2 cellular contexts compared by ENCODE assay signal in the genomic region with DNA sequence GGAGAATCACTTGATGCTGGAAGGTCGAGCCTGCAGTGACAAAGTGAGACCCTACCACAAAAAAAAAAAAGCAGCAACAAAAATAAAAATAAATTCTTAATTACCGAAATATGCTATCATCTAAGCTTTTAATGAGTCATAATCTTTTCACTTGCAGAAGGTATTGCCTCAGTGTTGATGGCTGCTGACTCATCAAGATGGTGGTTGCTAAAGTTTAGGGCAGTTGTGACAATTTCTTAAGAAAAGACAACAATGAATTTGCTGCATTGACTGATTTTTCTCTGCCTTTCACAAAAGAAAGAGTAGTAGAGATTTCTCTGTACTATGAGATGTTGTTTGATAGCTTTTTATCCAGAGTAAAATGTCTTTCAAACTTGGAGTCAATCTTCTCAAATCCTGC.
TF ChIP-seq lines count a peak whose summit lies in the region.

No MANE protein-coding gene starts in this region.

TF ChIP-seq in GM23338, 12 proteins besides CTCF, POLR2A, EP300 and RAD21 (continues in another document):
- TF ChIP-seq JUNB (IDR thresholded peaks at IDR 0.05; ENCODE audit: unreplicated experiment) = no peak
- TF ChIP-seq POLR2AphosphoS5 (IDR thresholded peaks at IDR 0.05; ENCODE audit: low read depth) = no peak
- TF ChIP-seq CREB1 (CRISPR knock-in tag; IDR thresholded peaks at IDR 0.05; ENCODE audit: low read depth) = no peak
- TF ChIP-seq, protein P1, sequence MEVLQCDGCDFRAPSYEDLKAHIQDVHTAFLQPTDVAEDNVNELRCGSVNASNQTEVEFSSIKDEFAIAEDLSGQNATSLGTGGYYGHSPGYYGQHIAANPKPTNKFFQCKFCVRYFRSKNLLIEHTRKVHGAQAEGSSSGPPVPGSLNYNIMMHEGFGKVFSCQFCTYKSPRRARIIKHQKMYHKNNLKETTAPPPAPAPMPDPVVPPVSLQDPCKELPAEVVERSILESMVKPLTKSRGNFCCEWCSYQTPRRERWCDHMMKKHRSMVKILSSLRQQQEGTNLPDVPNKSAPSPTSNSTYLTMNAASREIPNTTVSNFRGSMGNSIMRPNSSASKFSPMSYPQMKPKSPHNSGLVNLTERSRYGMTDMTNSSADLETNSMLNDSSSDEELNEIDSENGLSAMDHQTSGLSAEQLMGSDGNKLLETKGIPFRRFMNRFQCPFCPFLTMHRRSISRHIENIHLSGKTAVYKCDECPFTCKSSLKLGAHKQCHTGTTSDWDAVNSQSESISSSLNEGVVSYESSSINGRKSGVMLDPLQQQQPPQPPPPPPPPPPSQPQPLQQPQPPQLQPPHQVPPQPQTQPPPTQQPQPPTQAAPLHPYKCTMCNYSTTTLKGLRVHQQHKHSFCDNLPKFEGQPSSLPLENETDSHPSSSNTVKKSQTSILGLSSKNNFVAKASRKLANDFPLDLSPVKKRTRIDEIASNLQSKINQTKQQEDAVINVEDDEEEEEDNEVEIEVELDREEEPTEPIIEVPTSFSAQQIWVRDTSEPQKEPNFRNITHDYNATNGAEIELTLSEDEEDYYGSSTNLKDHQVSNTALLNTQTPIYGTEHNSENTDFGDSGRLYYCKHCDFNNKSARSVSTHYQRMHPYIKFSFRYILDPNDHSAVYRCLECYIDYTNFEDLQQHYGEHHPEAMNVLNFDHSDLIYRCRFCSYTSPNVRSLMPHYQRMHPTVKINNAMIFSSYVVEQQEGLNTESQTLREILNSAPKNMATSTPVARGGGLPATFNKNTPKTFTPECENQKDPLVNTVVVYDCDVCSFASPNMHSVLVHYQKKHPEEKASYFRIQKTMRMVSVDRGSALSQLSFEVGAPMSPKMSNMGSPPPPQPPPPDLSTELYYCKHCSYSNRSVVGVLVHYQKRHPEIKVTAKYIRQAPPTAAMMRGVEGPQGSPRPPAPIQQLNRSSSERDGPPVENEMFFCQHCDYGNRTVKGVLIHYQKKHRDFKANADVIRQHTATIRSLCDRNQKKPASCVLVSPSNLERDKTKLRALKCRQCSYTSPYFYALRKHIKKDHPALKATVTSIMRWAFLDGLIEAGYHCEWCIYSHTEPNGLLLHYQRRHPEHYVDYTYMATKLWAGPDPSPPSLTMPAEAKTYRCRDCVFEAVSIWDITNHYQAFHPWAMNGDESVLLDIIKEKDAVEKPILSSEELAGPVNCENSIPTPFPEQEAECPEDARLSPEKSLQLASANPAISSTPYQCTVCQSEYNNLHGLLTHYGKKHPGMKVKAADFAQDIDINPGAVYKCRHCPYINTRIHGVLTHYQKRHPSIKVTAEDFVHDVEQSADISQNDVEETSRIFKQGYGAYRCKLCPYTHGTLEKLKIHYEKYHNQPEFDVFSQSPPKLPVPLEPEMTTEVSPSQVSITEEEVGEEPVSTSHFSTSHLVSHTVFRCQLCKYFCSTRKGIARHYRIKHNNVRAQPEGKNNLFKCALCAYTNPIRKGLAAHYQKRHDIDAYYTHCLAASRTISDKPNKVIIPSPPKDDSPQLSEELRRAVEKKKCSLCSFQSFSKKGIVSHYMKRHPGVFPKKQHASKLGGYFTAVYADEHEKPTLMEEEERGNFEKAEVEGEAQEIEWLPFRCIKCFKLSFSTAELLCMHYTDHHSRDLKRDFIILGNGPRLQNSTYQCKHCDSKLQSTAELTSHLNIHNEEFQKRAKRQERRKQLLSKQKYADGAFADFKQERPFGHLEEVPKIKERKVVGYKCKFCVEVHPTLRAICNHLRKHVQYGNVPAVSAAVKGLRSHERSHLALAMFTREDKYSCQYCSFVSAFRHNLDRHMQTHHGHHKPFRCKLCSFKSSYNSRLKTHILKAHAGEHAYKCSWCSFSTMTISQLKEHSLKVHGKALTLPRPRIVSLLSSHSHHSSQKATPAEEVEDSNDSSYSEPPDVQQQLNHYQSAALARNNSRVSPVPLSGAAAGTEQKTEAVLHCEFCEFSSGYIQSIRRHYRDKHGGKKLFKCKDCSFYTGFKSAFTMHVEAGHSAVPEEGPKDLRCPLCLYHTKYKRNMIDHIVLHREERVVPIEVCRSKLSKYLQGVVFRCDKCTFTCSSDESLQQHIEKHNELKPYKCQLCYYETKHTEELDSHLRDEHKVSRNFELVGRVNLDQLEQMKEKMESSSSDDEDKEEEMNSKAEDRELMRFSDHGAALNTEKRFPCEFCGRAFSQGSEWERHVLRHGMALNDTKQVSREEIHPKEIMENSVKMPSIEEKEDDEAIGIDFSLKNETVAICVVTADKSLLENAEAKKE (CRISPR knock-in tag; IDR thresholded peaks at IDR 0.05) = no peak
- no peak for TF ChIP-seq REST (IDR thresholded peaks at IDR 0.05; ENCODE audit: unreplicated experiment)
- TF ChIP-seq ETS1 (IDR thresholded peaks at IDR 0.05) = no peak
- no peak for TF ChIP-seq NANOG (IDR thresholded peaks at IDR 0.05; ENCODE audit: borderline replicate concordance)
- no peak for TF ChIP-seq ZNF331 (CRISPR knock-in tag; IDR thresholded peaks at IDR 0.05; ENCODE audit: low read depth)
- no peak for TF ChIP-seq STAT1 (IDR thresholded peaks at IDR 0.05; ENCODE audit: unreplicated experiment)
- TF ChIP-seq EZH2 (IDR thresholded peaks at IDR 0.05; ENCODE audit: low read depth, unreplicated experiment) = no peak

TF ChIP-seq in IMR-90, 13 proteins besides CTCF, POLR2A, EP300 and RAD21:
- TF ChIP-seq CHD1 (IDR thresholded peaks at IDR 0.05; ENCODE audit: low read depth, low read length) (no peak), FOS (IDR thresholded peaks at IDR 0.05; ENCODE audit: low read depth, low read length) (no peak), SMC3 (IDR thresholded peaks at IDR 0.05; ENCODE audit: low read depth, low read length) (no peak), RCOR1 (IDR thresholded peaks at IDR 0.05; ENCODE audit: insufficient replicate concordance, low read length) (no peak), MAFK (IDR thresholded peaks at IDR 0.05; ENCODE audit: low read depth, low read length) (peak; percentile 40; the same call in 1 of the 2 replicates)
TF ChIP-seq in IMR-90: peak in this region for 1.
